Comparison of ENCODE assay signal across 25 cellular contexts in genomic region chr17:60095830-60096229, GRCh38. TPM values are rescaled to one million over a fixed set of nuclear protein-coding genes. Genes with fewer than 3 reads are reported as not detected.
"Had no signal": no experiment of that assay in that cellular context is flagged by ENCODE, and none has a peak within 500 bp of the region (broad histone marks: within the 10 kb centered on the region; RNA-seq: fewer than 3 reads in every experiment).

No MANE protein-coding gene starts in this region.

- H3K9me3 Mint-ChIP-seq: stimulated activated memory B cell treated with anti-CD40 and anti-IgM and Interleukin-4, amounts not matched to agents 10 μg/mL and 1 μg/mL and 100 μg/mL, for 72 hours had no signal

- H3K4me3 Mint-ChIP-seq: activated CD4-positive, alpha-beta T cell treated with anti-CD3 and anti-CD28 coated beads for 36 hours; activated naive CD4-positive, alpha-beta T cell treated with anti-CD3 and anti-CD28 coated beads for 36 hours; activated naive CD8-positive, alpha-beta T cell treated with anti-CD3 and anti-CD28 coated beads for 36 hours; activated T-helper 1 cell treated with anti-CD3 and anti-CD28 coated beads, Interleukin-12 subunit alpha, Interleukin-12 subunit beta, Interleukin-2, Interleukin-4 antibody, amounts not matched to agents 30 ng/mL and 10 ng/mL and 1 ng/mL, durations not matched to agents 14 hours and 24 hours and 36 hours; brain; natural killer cell; neural progenitor cell; stimulated activated memory B cell treated with anti-CD40 and anti-IgM and Interleukin-4, amounts not matched to agents 10 μg/mL and 1 μg/mL and 100 μg/mL, for 72 hours; stimulated activated naive CD8-positive, alpha-beta T cell treated with anti-CD3 and anti-CD28 coated beads, Interleukin-15, amount 100 ng/mL, for 72 hours had no signal

- DNase-seq: activated CD4-positive, alpha-beta T cell treated with anti-CD3 and anti-CD28 coated beads for 36 hours; activated CD4-positive, alpha-beta T cell treated with anti-CD3 and anti-CD28 coated beads, Interleukin-2, amount 50 U/mL, for 48 hours; activated CD4-positive, CD25-positive, alpha-beta regulatory T cell; activated CD8-positive, alpha-beta memory T cell treated with anti-CD3 and anti-CD28 coated beads for 24 hours; activated effector memory CD4-positive, alpha-beta T cell treated with anti-CD3 and anti-CD28 coated beads, Interleukin-2, amount 50 U/mL, for 16 hours; activated naive CD4-positive, alpha-beta T cell treated with anti-CD3 and anti-CD28 coated beads for 36 hours; activated naive CD8-positive, alpha-beta T cell treated with anti-CD3 and anti-CD28 coated beads for 36 hours; adrenal gland; caudate nucleus; cortex of kidney; foreskin melanocyte; natural killer cell; stimulated activated CD4-positive, alpha-beta T cell treated with anti-CD3 and anti-CD28 coated beads, Interleukin-1b, Interleukin-23, amount 100 ng/mL, for 48 hours; stimulated activated CD4-positive, alpha-beta T cell treated with anti-CD3 and anti-CD28 coated beads, Interleukin-4, amount 100 ng/mL, for 4 hours; stimulated activated CD8-positive, alpha-beta memory T cell treated with anti-CD3 and anti-CD28 coated beads, Interleukin-4, amount 100 ng/mL, for 48 hours; stimulated activated naive CD8-positive, alpha-beta T cell treated with anti-CD3 and anti-CD28 coated beads, Interleukin-15, amount 100 ng/mL, for 72 hours; T-helper 2 cell; thyroid gland; upper lobe of left lung had no signal

- H3K4me1 Mint-ChIP-seq: activated CD4-positive, alpha-beta T cell treated with anti-CD3 and anti-CD28 coated beads for 36 hours; brain; natural killer cell; stimulated activated naive CD8-positive, alpha-beta T cell treated with anti-CD3 and anti-CD28 coated beads, Interleukin-15, amount 100 ng/mL, for 72 hours had no signal

- H3K27ac Mint-ChIP-seq: activated CD4-positive, alpha-beta T cell treated with anti-CD3 and anti-CD28 coated beads for 36 hours; activated naive CD4-positive, alpha-beta T cell treated with anti-CD3 and anti-CD28 coated beads for 36 hours; activated naive CD8-positive, alpha-beta T cell treated with anti-CD3 and anti-CD28 coated beads for 36 hours; activated T-helper 1 cell treated with anti-CD3 and anti-CD28 coated beads, Interleukin-12 subunit alpha, Interleukin-12 subunit beta, Interleukin-2, Interleukin-4 antibody, amounts not matched to agents 30 ng/mL and 10 ng/mL and 1 ng/mL, durations not matched to agents 14 hours and 24 hours and 36 hours; brain; natural killer cell; neural progenitor cell; stimulated activated naive CD8-positive, alpha-beta T cell treated with anti-CD3 and anti-CD28 coated beads, Interleukin-15, amount 100 ng/mL, for 72 hours had no signal

- ATAC-seq: activated CD4-positive, alpha-beta T cell treated with anti-CD3 and anti-CD28 coated beads for 36 hours; natural killer cell; stimulated activated memory B cell treated with anti-CD40 and anti-IgM and Interleukin-4, amounts not matched to agents 10 μg/mL and 1 μg/mL and 100 μg/mL, for 72 hours; stimulated activated naive CD8-positive, alpha-beta T cell treated with anti-CD3 and anti-CD28 coated beads, Interleukin-15, amount 100 ng/mL, for 72 hours had no signal

- H3K36me3 Mint-ChIP-seq: activated naive CD8-positive, alpha-beta T cell treated with anti-CD3 and anti-CD28 coated beads for 36 hours; stimulated activated memory B cell treated with anti-CD40 and anti-IgM and Interleukin-4, amounts not matched to agents 10 μg/mL and 1 μg/mL and 100 μg/mL, for 72 hours had no signal

- H3K27me3 Mint-ChIP-seq: stimulated activated memory B cell treated with anti-CD40 and anti-IgM and Interleukin-4, amounts not matched to agents 10 μg/mL and 1 μg/mL and 100 μg/mL, for 72 hours had no signal

RNA-seq across cellular contexts. Expression of gene CA4, which starts 53.9 kb away (rescaled TPM):
- total RNA-seq: activated CD4-positive, alpha-beta T cell treated with anti-CD3 and anti-CD28 coated beads for 36 hours; activated naive CD4-positive, alpha-beta T cell treated with anti-CD3 and anti-CD28 coated beads for 36 hours; activated naive CD8-positive, alpha-beta T cell treated with anti-CD3 and anti-CD28 coated beads for 36 hours; activated T-helper 1 cell treated with anti-CD3 and anti-CD28 coated beads, Interleukin-12 subunit alpha, Interleukin-12 subunit beta, Interleukin-2, Interleukin-4 antibody, amounts not matched to agents 30 ng/mL and 10 ng/mL and 1 ng/mL, durations not matched to agents 14 hours and 24 hours and 36 hours; chondrocyte; smooth muscle cell had no signal
